In the genomic region with DNA sequence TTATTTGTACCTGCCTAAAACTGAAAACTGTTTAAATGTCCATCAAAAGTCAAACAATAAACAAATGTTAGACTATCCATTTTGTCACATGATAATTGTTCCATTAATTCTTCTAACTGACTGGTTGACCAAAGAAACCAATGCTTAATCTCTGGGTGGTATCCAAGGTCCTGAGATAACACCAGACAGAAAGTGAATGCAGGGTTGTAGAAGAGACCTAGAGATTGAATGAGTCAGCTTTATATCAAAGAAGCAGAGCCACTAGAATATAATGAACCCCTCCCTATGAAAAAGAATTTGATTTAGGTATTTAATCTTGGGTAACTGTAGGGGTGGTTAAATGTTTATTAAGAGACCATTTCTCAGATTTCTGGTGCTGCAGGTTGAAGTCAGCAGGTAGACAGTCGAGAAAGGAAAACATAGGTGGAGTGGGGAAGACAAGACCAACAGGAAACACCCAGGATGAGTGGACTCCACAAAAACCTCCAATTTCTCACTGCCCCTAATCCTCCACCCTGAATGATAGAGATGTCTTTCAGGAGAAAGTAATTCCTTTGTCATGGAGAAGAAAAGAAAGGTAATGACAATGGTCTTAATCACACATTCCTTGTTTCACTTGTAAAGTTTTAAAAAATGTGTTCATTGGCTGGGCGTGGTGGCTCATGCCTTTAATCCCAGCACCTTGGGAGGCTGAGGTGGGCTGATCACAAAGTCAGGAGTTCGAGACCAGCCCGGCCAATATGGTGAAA, we compare ENCODE assay signal across 2 cellular contexts.
TF ChIP-seq lines count a peak whose summit lies in the region.

No MANE protein-coding gene starts in this region.

TF ChIP-seq in SK-N-SH, 30 proteins besides CTCF, POLR2A, EP300 and RAD21:
- 0 out of 2 replicates have a peak, but pooled peaks have one; percentile 51 for TF ChIP-seq REST (IDR thresholded peaks at IDR 0.05; ENCODE audit: low read depth, low read length)
- no peak for TF ChIP-seq JUND (IDR thresholded peaks at IDR 0.05)
- TF ChIP-seq EZH2phosphoT487 (IDR thresholded peaks at IDR 0.05; ENCODE audit: borderline replicate concordance, low read depth), result no peak
- TF ChIP-seq NFIC (IDR thresholded peaks at IDR 0.05; ENCODE audit: borderline replicate concordance), result no peak

TF ChIP-seq in SK-N-SH treated with all-trans-retinoic acid at 6 μM for 48 hours, 23 proteins besides CTCF, POLR2A, EP300 and RAD21:
- TF ChIP-seq TCF4 (CRISPR knock-in tag; IDR thresholded peaks at IDR 0.05; ENCODE audit: borderline replicate concordance) (no peak), PPARA (CRISPR knock-in tag; IDR thresholded peaks at IDR 0.05; ENCODE audit: borderline replicate concordance) (no peak), TOX (CRISPR knock-in tag; IDR thresholded peaks at IDR 0.05; ENCODE audit: borderline replicate concordance) (no peak), ZNF565 (CRISPR knock-in tag; conservative IDR thresholded peaks at IDR 0.05; ENCODE audit: low read depth) (no peak), CSDC2 (CRISPR knock-in tag; IDR thresholded peaks at IDR 0.05) (no peak), CREB5 (CRISPR knock-in tag; IDR thresholded peaks at IDR 0.05; ENCODE audit: low read depth) (no peak), BACH2 (CRISPR knock-in tag; IDR thresholded peaks at IDR 0.05; ENCODE audit: borderline replicate concordance) (no peak), ESRRG (CRISPR knock-in tag; IDR thresholded peaks at IDR 0.05) (no peak), ZFP3 (CRISPR knock-in tag; IDR thresholded peaks at IDR 0.05) (no peak)
- TF ChIP-seq, protein P1, sequence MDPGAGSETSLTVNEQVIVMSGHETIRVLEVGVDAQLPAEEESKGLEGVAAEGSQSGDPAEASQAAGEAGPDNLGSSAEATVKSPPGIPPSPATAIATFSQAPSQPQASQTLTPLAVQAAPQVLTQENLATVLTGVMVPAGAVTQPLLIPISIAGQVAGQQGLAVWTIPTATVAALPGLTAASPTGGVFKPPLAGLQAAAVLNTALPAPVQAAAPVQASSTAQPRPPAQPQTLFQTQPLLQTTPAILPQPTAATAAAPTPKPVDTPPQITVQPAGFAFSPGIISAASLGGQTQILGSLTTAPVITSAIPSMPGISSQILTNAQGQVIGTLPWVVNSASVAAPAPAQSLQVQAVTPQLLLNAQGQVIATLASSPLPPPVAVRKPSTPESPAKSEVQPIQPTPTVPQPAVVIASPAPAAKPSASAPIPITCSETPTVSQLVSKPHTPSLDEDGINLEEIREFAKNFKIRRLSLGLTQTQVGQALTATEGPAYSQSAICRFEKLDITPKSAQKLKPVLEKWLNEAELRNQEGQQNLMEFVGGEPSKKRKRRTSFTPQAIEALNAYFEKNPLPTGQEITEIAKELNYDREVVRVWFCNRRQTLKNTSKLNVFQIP (CRISPR knock-in tag; IDR thresholded peaks at IDR 0.05; ENCODE audit: borderline replicate concordance, low read depth), result no peak
TF ChIP-seq in SK-N-SH treated with all-trans-retinoic acid at 6 μM for 48 hours: peak in this region for 0.
